In genomic region chr9:89982016-89982415, GRCh38 we compare ENCODE assay signal across 18 cellular contexts.
DNase-seq lines count a peak whose midpoint lies in the region; ATAC-seq and TF ChIP-seq lines count a peak whose summit lies in the region.
"Had no signal": no experiment of that assay in that cellular context is flagged by ENCODE, and none has a peak within 500 bp of the region (broad histone marks: within the 10 kb centered on the region; RNA-seq: fewer than 3 reads in every experiment).

No MANE protein-coding gene starts in this region.

- H3K27ac ChIP-seq in right lobe of liver, result no peak overlapping the region
- H3K27ac ChIP-seq: 22Rv1, BLaER1, C4-2B, GM23248 had no signal

- H3K4me1 ChIP-seq in right lobe of liver, result peaks cover 0 to 3% (median 0%) of the 10 kb centered on the region in 4 donors
- H3K4me1 ChIP-seq: Caco-2 had no signal

- no peaks in the 10 kb centered on the region for H3K36me3 ChIP-seq in right lobe of liver
- H3K36me3 ChIP-seq: BLaER1 had no signal

- no peak for ATAC-seq in activated CD4-positive, alpha-beta T cell treated with anti-CD3 and anti-CD28 coated beads for 36 hours
- no peak for ATAC-seq in natural killer cell treated with Interleukin-12 subunit alpha and Interleukin-12 subunit beta and Interleukin-15 and Interleukin-18, amount 100 ng/mL, for 72 hours
- no peak for ATAC-seq in natural killer cell
- peak; percentile 53 to 86 (median 64) for ATAC-seq in right lobe of liver
- ATAC-seq in HG02763 (IDR thresholded peaks at IDR 0.05; ENCODE audit: unreplicated experiment), result no peak
- ATAC-seq: CD8-positive, alpha-beta T cell had no signal

- H3K9me3 ChIP-seq in right lobe of liver, result no peaks in the 10 kb centered on the region
- H3K9me3 ChIP-seq: BLaER1, Caco-2 had no signal

- H3K4me3 Mint-ChIP-seq in activated CD4-positive, alpha-beta T cell treated with anti-CD3 and anti-CD28 coated beads for 36 hours, result no peak overlapping the region
- no peak overlapping the region for H3K4me3 Mint-ChIP-seq in natural killer cell treated with Interleukin-12 subunit alpha and Interleukin-12 subunit beta and Interleukin-15 and Interleukin-18, amount 100 ng/mL, for 72 hours
- H3K4me3 Mint-ChIP-seq in natural killer cell, result no peak overlapping the region
- H3K4me3 Mint-ChIP-seq: B cell; CD4-positive, CD25-positive, alpha-beta regulatory T cell; CD8-positive, alpha-beta T cell had no signal

- no peaks in the 10 kb centered on the region for H3K36me3 Mint-ChIP-seq in activated CD4-positive, alpha-beta T cell treated with anti-CD3 and anti-CD28 coated beads for 36 hours (ENCODE audit: low read depth)
- peaks cover 19% of the 10 kb centered on the region for H3K36me3 Mint-ChIP-seq in natural killer cell treated with Interleukin-12 subunit alpha and Interleukin-12 subunit beta and Interleukin-15 and Interleukin-18, amount 100 ng/mL, for 72 hours
- no peaks in the 10 kb centered on the region for H3K36me3 Mint-ChIP-seq in natural killer cell
- H3K36me3 Mint-ChIP-seq: CD4-positive, CD25-positive, alpha-beta regulatory T cell; CD8-positive, alpha-beta T cell had no signal

- H3K4me3 ChIP-seq in right lobe of liver, result no peak overlapping the region
- H3K4me3 ChIP-seq: BLaER1, GM23248 had no signal

- CTCF ChIA-PET in activated CD4-positive, alpha-beta T cell treated with anti-CD3 and anti-CD28 coated beads for 36 hours (lab: Charles Lee), result no interaction called here

- no peak for DNase-seq in activated CD4-positive, alpha-beta T cell treated with anti-CD3 and anti-CD28 coated beads for 36 hours
- no peak for DNase-seq in activated CD4-positive, alpha-beta T cell treated with anti-CD3 and anti-CD28 coated beads for 1 hour
- no peak for DNase-seq in natural killer cell treated with Interleukin-12 subunit alpha and Interleukin-12 subunit beta and Interleukin-15 and Interleukin-18, amount 100 ng/mL, for 72 hours (ENCODE audit: low spot score)
- DNase-seq in natural killer cell (no peak), right lobe of liver (no peak)
- DNase-seq: Caco-2; CD4-positive, CD25-positive, alpha-beta regulatory T cell; CD8-positive, alpha-beta T cell; DMS153; DND-41; GM23248; H7; HCEC 1CT had no signal

- H3K9me3 Mint-ChIP-seq in activated CD4-positive, alpha-beta T cell treated with anti-CD3 and anti-CD28 coated beads for 36 hours (ENCODE audit: low read depth), result no peaks in the 10 kb centered on the region
- H3K9me3 Mint-ChIP-seq in natural killer cell treated with Interleukin-12 subunit alpha and Interleukin-12 subunit beta and Interleukin-15 and Interleukin-18, amount 100 ng/mL, for 72 hours, result peaks cover 4% of the 10 kb centered on the region
- H3K9me3 Mint-ChIP-seq in natural killer cell, result no peaks in the 10 kb centered on the region
- H3K9me3 Mint-ChIP-seq: CD8-positive, alpha-beta T cell had no signal

- H3K27ac Mint-ChIP-seq in activated CD4-positive, alpha-beta T cell treated with anti-CD3 and anti-CD28 coated beads for 36 hours, result peak overlapping the region; percentile 47
- peak overlapping the region; percentile 68 to 88 for H3K27ac Mint-ChIP-seq in natural killer cell treated with Interleukin-12 subunit alpha and Interleukin-12 subunit beta and Interleukin-15 and Interleukin-18, amount 100 ng/mL, for 72 hours
- no peak overlapping the region for H3K27ac Mint-ChIP-seq in natural killer cell
- H3K27ac Mint-ChIP-seq: B cell; CD4-positive, CD25-positive, alpha-beta regulatory T cell; CD8-positive, alpha-beta T cell had no signal

- TF ChIP-seq CTCF in natural killer cell (IDR thresholded peaks at IDR 0.05) (no peak), right lobe of liver (IDR thresholded peaks at IDR 0.05) (no peak)

- peaks cover 37% of the 10 kb centered on the region for H3K27me3 Mint-ChIP-seq in activated CD4-positive, alpha-beta T cell treated with anti-CD3 and anti-CD28 coated beads for 36 hours
- H3K27me3 Mint-ChIP-seq in natural killer cell treated with Interleukin-12 subunit alpha and Interleukin-12 subunit beta and Interleukin-15 and Interleukin-18, amount 100 ng/mL, for 72 hours, result peaks cover 27 to 34% of the 10 kb centered on the region in 2 donors
- H3K27me3 Mint-ChIP-seq in natural killer cell (ENCODE audit: low read depth in 2 of 2), result peaks cover 27 to 40% of the 10 kb centered on the region in 2 donors

- intact Hi-C loops in activated CD4-positive, alpha-beta T cell treated with anti-CD3 and anti-CD28 coated beads for 36 hours (cut with DNase I, micrococcal nuclease), result loop anchor here (2.0 to 10.0 kb wide), 7 partner anchors 113 to 1435 kb away; partner anchors contain the start of genes CKS2 (in 1 of the 2) and SECISBP2 (in 1 of the 2)
- intact Hi-C loops in natural killer cell (cut with micrococcal nuclease), result no loop called here
- intact Hi-C loops in right lobe of liver (cut with DNase I), result no loop called here

- H3K4me1 Mint-ChIP-seq in activated CD4-positive, alpha-beta T cell treated with anti-CD3 and anti-CD28 coated beads for 36 hours, result peaks cover 38% of the 10 kb centered on the region
- peaks cover 32 to 41% of the 10 kb centered on the region in 2 donors for H3K4me1 Mint-ChIP-seq in natural killer cell treated with Interleukin-12 subunit alpha and Interleukin-12 subunit beta and Interleukin-15 and Interleukin-18, amount 100 ng/mL, for 72 hours (ENCODE audit: low read depth in 2 of 2)
- H3K4me1 Mint-ChIP-seq in natural killer cell, result no peaks in the 10 kb centered on the region
- H3K4me1 Mint-ChIP-seq: B cell; CD4-positive, CD25-positive, alpha-beta regulatory T cell had no signal

- no peaks in the 10 kb centered on the region for H3K27me3 ChIP-seq in right lobe of liver
- H3K27me3 ChIP-seq: BLaER1 had no signal

- POLR2A ChIA-PET in activated CD4-positive, alpha-beta T cell treated with anti-CD3 and anti-CD28 coated beads for 36 hours (lab: Charles Lee), result no interaction called here

- 40% methylated on average over 1 of the region's 3 CpGs for WGBS in right lobe of liver (ENCODE audit: insufficient coverage, low coverage, low lambda C conversion rate, missing lambda C conversion rate)

- TF ChIP-seq POLR2A in right lobe of liver (IDR thresholded peaks at IDR 0.05), result no peak

Comparison
In these comparisons a context has a peak if more than half of its experiments do, and no peak if none do; other contexts are left out.
1. H3K27ac Mint-ChIP-seq: peak in activated CD4-positive, alpha-beta T cell treated with anti-CD3 and anti-CD28 coated beads for 36 hours (single experiment) and natural killer cell treated with Interleukin-12 subunit alpha and Interleukin-12 subunit beta and Interleukin-15 and Interleukin-18, amount 100 ng/mL, for 72 hours (2 of 2); none in natural killer cell (0 of 2).
2. ATAC-seq: peak in right lobe of liver (4 of 4); none in activated CD4-positive, alpha-beta T cell treated with anti-CD3 and anti-CD28 coated beads for 36 hours (single experiment), natural killer cell treated with Interleukin-12 subunit alpha and Interleukin-12 subunit beta and Interleukin-15 and Interleukin-18, amount 100 ng/mL, for 72 hours (0 of 2), natural killer cell (0 of 3) and HG02763 (single experiment).
3. intact Hi-C loops: an anchor here in activated CD4-positive, alpha-beta T cell treated with anti-CD3 and anti-CD28 coated beads for 36 hours (2.0 to 10.0 kb wide); none called in natural killer cell and right lobe of liver.